In the genomic region with DNA sequence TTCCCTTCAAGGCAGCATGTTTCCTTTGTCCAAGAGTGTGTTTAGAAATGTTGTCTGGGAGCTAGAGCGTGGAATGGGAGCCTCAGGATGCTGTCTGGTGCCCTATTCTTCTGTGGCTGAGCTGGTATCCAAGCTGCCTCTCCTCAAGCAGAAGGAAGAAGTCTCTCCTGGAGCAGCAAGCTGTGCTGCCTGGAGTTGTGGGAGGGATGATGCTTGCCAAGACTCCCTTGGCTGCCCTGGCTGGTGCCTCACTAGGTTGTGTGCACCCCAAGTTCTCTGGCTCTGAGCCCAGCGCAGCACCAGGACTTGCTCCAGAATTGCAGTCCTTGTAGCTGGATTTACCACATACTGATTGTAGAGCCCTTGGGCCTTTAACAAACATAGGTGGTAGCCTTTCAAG, we compare ENCODE assay signal across 30 cellular contexts. TPM values are rescaled to one million over a fixed set of nuclear protein-coding genes. Genes with fewer than 3 reads are reported as not detected.
DNase-seq lines count a peak whose midpoint lies in the region; ATAC-seq and TF ChIP-seq lines count a peak whose summit lies in the region.
"Had no signal": no experiment of that assay in that cellular context is flagged by ENCODE, and none has a peak within 500 bp of the region (broad histone marks: within the 10 kb centered on the region; RNA-seq: fewer than 3 reads in every experiment).

No MANE protein-coding gene starts in this region.

- ATAC-seq in GM21786 (IDR thresholded peaks at IDR 0.05; ENCODE audit: unreplicated experiment): no peak
- no peak for ATAC-seq in GM18868 (IDR thresholded peaks at IDR 0.05; ENCODE audit: unreplicated experiment)
- ATAC-seq: A549; CD8-positive, alpha-beta T cell; GM12878; HCT116; Panc1 had no signal

- peak overlapping the region in 1 of 2 experiments; percentile 19 for H3K4me3 ChIP-seq in neutrophil (ENCODE audit: low read depth in 1 of 2, low read length in 1 of 2)
- H3K4me3 ChIP-seq: A549, GM12878, SK-N-MC had no signal

- H3K4me1 ChIP-seq in neutrophil (ENCODE audit: control insufficient read depth in 1 of 2, insufficient read depth in 1 of 2, low read depth in 1 of 2, low read length in 1 of 2): peaks cover 94 to 97% of the 10 kb centered on the region in 2 experiments
- H3K4me1 ChIP-seq: Caco-2 had no signal

- H3K27ac ChIP-seq in neutrophil: peak overlapping the region; percentile 90
- H3K27ac ChIP-seq: RWPE1, SK-N-MC had no signal

- H3K9me3 ChIP-seq in neutrophil: no peaks in the 10 kb centered on the region
- H3K9me3 ChIP-seq: A549, Caco-2 had no signal

- TF ChIP-seq CTCF in neutrophil (IDR thresholded peaks at IDR 0.05): no peak

- no peaks in the 10 kb centered on the region for H3K27me3 ChIP-seq in neutrophil

- no peaks in the 10 kb centered on the region for H3K36me3 ChIP-seq in neutrophil

- DNase-seq in amygdala (lab: John Stamatoyannopoulos, UW) (peak in 36 of 56 donors; percentile 1 to 67 (median 18)), hippocampal formation (lab: John Stamatoyannopoulos, UW) (peak; percentile 12 to 25), superior temporal gyrus (ENCODE audit: extremely low spot score) (peak; percentile 64), mucosa of gallbladder (ENCODE audit: low spot score) (no peak)
- DNase-seq: Caco-2; CD8-positive, alpha-beta T cell; DMS 273 treated with DMSO at 0.1 percent for 48 hours; DMS79; EL; GDM1; Karpas-422; NCI-H1092; NCI-H1417 treated with DMSO at 0.1 percent for 48 hours; NCI-H1694 treated with DMSO at 0.1 percent for 48 hours; NCI-H2081; NCI-H2227 treated with DMSO at 0.1 percent for 48 hours; NCI-H69; SHP77 had no signal

RNA-seq across cellular contexts. Expression of a gene that starts 4.7 kb away (rescaled TPM):
- total RNA-seq in mucosa of gallbladder: 92.8 TPM
- total RNA-seq: CD8-positive, alpha-beta T cell; H1 had no signal

RNA-seq across cellular contexts. Expression of a gene that starts 21.0 kb away (rescaled TPM):
- total RNA-seq in mucosa of gallbladder: 2.0 TPM
- total RNA-seq: Caco-2; CD8-positive, alpha-beta T cell; GM12878; H1; HT-29; NCI-H460 had no signal

RNA-seq across cellular contexts. Expression of a gene that starts 36.9 kb away (rescaled TPM):
- total RNA-seq in mucosa of gallbladder: 82.9 TPM
- total RNA-seq: GM12878, H1, NCI-H460 had no signal
